10 cellular contexts compared by ENCODE assay signal in genomic region chr7:40604601-40605438, GRCh38.
DNase-seq lines count a peak whose midpoint lies in the region; ATAC-seq, FAIRE-seq and TF ChIP-seq lines count a peak whose summit lies in the region.
"Had no signal": no experiment of that assay in that cellular context is flagged by ENCODE, and none has a peak within 500 bp of the region (broad histone marks: within the 10 kb centered on the region; RNA-seq: fewer than 3 reads in every experiment).

No MANE protein-coding gene starts in this region.

- H3K18ac ChIP-seq in mesendoderm (ENCODE audit: low read length) = no peak overlapping the region

- H3K4me3 ChIP-seq in AG09309 (ENCODE audit: control insufficient read depth, low read depth, low read length) = no peak overlapping the region
- no peak overlapping the region for H3K4me3 ChIP-seq in mesendoderm (ENCODE audit: low read length)
- no peak overlapping the region for H3K4me3 ChIP-seq in upper lobe of left lung

- FAIRE-seq in GM12892 (lab: Jason Lieb, UNC) = peak; percentile 30

- no peak overlapping the region for H3K9ac ChIP-seq in mesendoderm (ENCODE audit: low read length)
- H3K9ac ChIP-seq: KMS-11 had no signal

- no peak overlapping the region for H2AK5ac ChIP-seq in mesendoderm (ENCODE audit: low read length)

- H3K4me2 ChIP-seq in mesendoderm (ENCODE audit: low read length) = no peak overlapping the region
- H3K4me2 ChIP-seq: KMS-11 had no signal

- H3K23ac ChIP-seq in mesendoderm (ENCODE audit: low read length) = no peak overlapping the region

- no peaks in the 10 kb centered on the region for H3K36me3 ChIP-seq in mesendoderm (ENCODE audit: control insufficient read depth, insufficient read depth, low read length)
- no peaks in the 10 kb centered on the region for H3K36me3 ChIP-seq in upper lobe of left lung

- TF ChIP-seq POLR2A in GM12892 (IDR thresholded peaks at IDR 0.05; ENCODE audit: low read depth, low read length) = no peak
- no peak for TF ChIP-seq POLR2A in upper lobe of left lung (IDR thresholded peaks at IDR 0.05)

- H3K27me3 ChIP-seq in mesendoderm (ENCODE audit: insufficient read depth, low read length, poor library complexity) (no peaks in the 10 kb centered on the region), upper lobe of left lung (no peaks in the 10 kb centered on the region)

- no CpG with 5 or more reads among the region's 17 CpGs for WGBS in mesendoderm (ENCODE audit: extremely low coverage, insufficient coverage, low lambda C conversion rate)
- 23 to 32% methylated on average over 10 to 17 of the region's 17 CpGs for WGBS in upper lobe of left lung, 2 donors

- H3K4me1 ChIP-seq in mesendoderm (ENCODE audit: control insufficient read depth, low read depth, low read length) = no peaks in the 10 kb centered on the region
- H3K4me1 ChIP-seq in upper lobe of left lung = peaks cover 0 to 6% (median 0%) of the 10 kb centered on the region in 4 donors

- H3K9me3 ChIP-seq in upper lobe of left lung = no peaks in the 10 kb centered on the region

- H2BK5ac ChIP-seq in mesendoderm (ENCODE audit: low read length) = no peak overlapping the region

- no peak for TF ChIP-seq EP300 in upper lobe of left lung (IDR thresholded peaks at IDR 0.05)

- H4K8ac ChIP-seq in mesendoderm (ENCODE audit: low read depth, low read length) = no peak overlapping the region

- no peak overlapping the region for H2BK120ac ChIP-seq in mesendoderm (ENCODE audit: low read depth, low read length)

- DNase-seq in AG09309 (ENCODE audit: low read depth) (no peak), GM12892 (ENCODE audit: insufficient read length) (peak; percentile 1), NOMO-1 treated with DMSO at 0.1 percent for 48 hours (lab: John Stamatoyannopoulos, UW; ENCODE audit: unreplicated experiment) (peak; percentile 59), ecto neural progenitor cell (ENCODE audit: low spot score) (peak; percentile 76), mesendoderm (peak; percentile 74), upper lobe of left lung (peak; percentile 54 to 74)
- DNase-seq: naive B cell had no signal

- H3K4ac ChIP-seq in mesendoderm (ENCODE audit: low read depth, low read length) = no peak overlapping the region

- H3K27ac ChIP-seq in mesendoderm (ENCODE audit: low read depth, low read length) (no peak overlapping the region), upper lobe of left lung (no peak overlapping the region)
- H3K27ac ChIP-seq: KMS-11 had no signal

- H3K79me2 ChIP-seq in mesendoderm (ENCODE audit: control insufficient read depth, insufficient read depth, low read length) = no peaks in the 10 kb centered on the region

- H3K79me1 ChIP-seq in mesendoderm (ENCODE audit: low read length) = no peaks in the 10 kb centered on the region

- TF ChIP-seq CTCF in AG09309 (IDR thresholded peaks at IDR 0.05; ENCODE audit: control insufficient read depth, insufficient read depth, low read depth, low read length, missing control alignments) (peak; percentile 29), upper lobe of left lung (IDR thresholded peaks at IDR 0.05) (peak; percentile 19 to 66 (median 48))

- no peak overlapping the region for H2BK15ac ChIP-seq in mesendoderm (replicated peaks; ENCODE audit: low read depth)

- ATAC-seq in HG02884 (IDR thresholded peaks at IDR 0.05; ENCODE audit: unreplicated experiment) (peak; percentile 90), upper lobe of left lung (ENCODE audit: low FRiP score in 2 of 2) (peak; percentile 76 to 84), HG02852 (IDR thresholded peaks at IDR 0.05; ENCODE audit: unreplicated experiment) (no peak)

- H3K56ac ChIP-seq in mesendoderm (ENCODE audit: low read length) = no peak overlapping the region

- H4K5ac ChIP-seq in mesendoderm (ENCODE audit: low read length) = no peak overlapping the region
